23 cellular contexts compared by ENCODE assay signal in genomic region chr4:117596917-117597316, GRCh38.
"Had no signal": no experiment of that assay in that cellular context is flagged by ENCODE, and none has a peak within 500 bp of the region (broad histone marks: within the 10 kb centered on the region; RNA-seq: fewer than 3 reads in every experiment).

No MANE protein-coding gene starts in this region.

- H3K4me3 ChIP-seq: left ventricle myocardium inferior, lung, mucosa of descending colon, ovary, right atrium auricular region, right lobe of liver, smooth muscle cell, stomach, testis, thyroid gland, uterus had no signal

- H3K27ac Mint-ChIP-seq: naive thymus-derived CD4-positive, alpha-beta T cell; natural killer cell treated with Interleukin-12 subunit alpha and Interleukin-12 subunit beta and Interleukin-15 and Interleukin-18, amount 100 ng/mL, for 72 hours; progenitor cell of endocrine pancreas; stimulated activated naive B cell treated with anti-CD40 and anti-IgM and Interleukin-4, amounts not matched to agents 10 μg/mL and 1 μg/mL and 100 μg/mL, for 72 hours; type B pancreatic cell had no signal

- H3K27ac ChIP-seq: left ventricle myocardium inferior, ovary, right atrium auricular region, right lobe of liver, stomach, testis, thyroid gland, uterus had no signal

- H3K9me3 ChIP-seq: left ventricle myocardium inferior, mucosa of descending colon, ovary, right atrium auricular region, right lobe of liver, stomach, testis, thyroid gland, uterus had no signal

- ATAC-seq: mucosa of descending colon; naive thymus-derived CD4-positive, alpha-beta T cell; natural killer cell treated with Interleukin-12 subunit alpha and Interleukin-12 subunit beta and Interleukin-15 and Interleukin-18, amount 100 ng/mL, for 72 hours; right lobe of liver; stimulated activated naive B cell treated with anti-CD40 and anti-IgM and Interleukin-4, amounts not matched to agents 10 μg/mL and 1 μg/mL and 100 μg/mL, for 72 hours; stimulated activated naive CD8-positive, alpha-beta T cell treated with anti-CD3 and anti-CD28 coated beads, Interleukin-15, Interleukin-2, amounts not matched to agents 100 U/mL and 50 U/mL, for 24 hours had no signal

- H3K4me1 Mint-ChIP-seq: naive thymus-derived CD4-positive, alpha-beta T cell; stimulated activated naive B cell treated with anti-CD40 and anti-IgM and Interleukin-4, amounts not matched to agents 10 μg/mL and 1 μg/mL and 100 μg/mL, for 72 hours had no signal

- H3K4me2 ChIP-seq: smooth muscle cell had no signal

- H3K4me3 Mint-ChIP-seq: naive thymus-derived CD4-positive, alpha-beta T cell; natural killer cell treated with Interleukin-12 subunit alpha and Interleukin-12 subunit beta and Interleukin-15 and Interleukin-18, amount 100 ng/mL, for 72 hours; stimulated activated naive B cell treated with anti-CD40 and anti-IgM and Interleukin-4, amounts not matched to agents 10 μg/mL and 1 μg/mL and 100 μg/mL, for 72 hours; type B pancreatic cell had no signal

- DNase-seq: islet precursor cell; left ventricle myocardium inferior; midbrain; mucosa of descending colon; naive thymus-derived CD4-positive, alpha-beta T cell; ovary; right lobe of liver; stimulated activated CD4-positive, alpha-beta T cell treated with anti-CD3 and anti-CD28 coated beads, Interleukin-1b, Interleukin-23, amount 100 ng/mL, for 48 hours; stimulated activated CD4-positive, alpha-beta T cell treated with anti-CD3 and anti-CD28 coated beads, Interleukin-2, amount 100 ng/mL, for 48 hours; stimulated activated CD4-positive, alpha-beta T cell treated with anti-CD3 and anti-CD28 coated beads, Interleukin-4, amount 100 ng/mL, for 4 hours; stimulated activated CD8-positive, alpha-beta memory T cell treated with anti-CD3 and anti-CD28 coated beads, Interleukin-4, amount 100 ng/mL, for 48 hours; stimulated activated naive B cell treated with anti-CD40 and anti-IgM and Interleukin-4, amounts not matched to agents 10 μg/mL and 1 μg/mL and 100 μg/mL, for 72 hours; stimulated activated naive CD8-positive, alpha-beta T cell treated with anti-CD3 and anti-CD28 coated beads, Interleukin-15, Interleukin-2, amounts not matched to agents 100 U/mL and 50 U/mL, for 24 hours; stomach; testis; thyroid gland; uterus had no signal

- H3K9me3 Mint-ChIP-seq: stimulated activated naive B cell treated with anti-CD40 and anti-IgM and Interleukin-4, amounts not matched to agents 10 μg/mL and 1 μg/mL and 100 μg/mL, for 72 hours; type B pancreatic cell had no signal

- H3K27me3 Mint-ChIP-seq: naive thymus-derived CD4-positive, alpha-beta T cell; natural killer cell treated with Interleukin-12 subunit alpha and Interleukin-12 subunit beta and Interleukin-15 and Interleukin-18, amount 100 ng/mL, for 72 hours; progenitor cell of endocrine pancreas; stimulated activated naive B cell treated with anti-CD40 and anti-IgM and Interleukin-4, amounts not matched to agents 10 μg/mL and 1 μg/mL and 100 μg/mL, for 72 hours; type B pancreatic cell had no signal

- H3K27me3 ChIP-seq: ovary, right atrium auricular region, right lobe of liver, stomach, testis, thyroid gland, uterus had no signal

- H3K36me3 Mint-ChIP-seq: naive thymus-derived CD4-positive, alpha-beta T cell; natural killer cell treated with Interleukin-12 subunit alpha and Interleukin-12 subunit beta and Interleukin-15 and Interleukin-18, amount 100 ng/mL, for 72 hours; stimulated activated naive B cell treated with anti-CD40 and anti-IgM and Interleukin-4, amounts not matched to agents 10 μg/mL and 1 μg/mL and 100 μg/mL, for 72 hours; type B pancreatic cell had no signal

- H3K36me3 ChIP-seq: left ventricle myocardium inferior, ovary, right atrium auricular region, right lobe of liver, stomach, thyroid gland, uterus had no signal

- H3K4me1 ChIP-seq: left ventricle myocardium inferior, right atrium auricular region, right lobe of liver, stomach, testis, thyroid gland, uterus had no signal
